21 cellular contexts compared by ENCODE assay signal in genomic region chr12:131721548-131721947, GRCh38.
"Had no signal": no experiment of that assay in that cellular context is flagged by ENCODE, and none has a peak within 500 bp of the region (broad histone marks: within the 10 kb centered on the region; RNA-seq: fewer than 3 reads in every experiment).

No MANE protein-coding gene starts in this region.

- H3K27me3 Mint-ChIP-seq: activated naive CD8-positive, alpha-beta T cell; effector memory CD8-positive, alpha-beta T cell; T-helper 17 cell had no signal

- ATAC-seq: effector memory CD8-positive, alpha-beta T cell; gastrocnemius medialis; heart left ventricle; left cardiac atrium; sciatic nerve; T-helper 17 cell had no signal

- H3K4me1 ChIP-seq: gastrocnemius medialis, testis had no signal

- DNase-seq: activated CD4-positive, alpha-beta T cell treated with anti-CD3 and anti-CD28 coated beads for 4 hours; amygdala; dermis blood vessel endothelial cell; effector memory CD8-positive, alpha-beta T cell; gastrocnemius medialis; heart left ventricle; immature natural killer cell; left cardiac atrium; lower lobe of right lung; midbrain; ovary; spleen; stomach; T-helper 17 cell; testis; upper lobe of left lung; WERI-Rb-1 had no signal

- H3K27ac ChIP-seq: gastrocnemius medialis, heart left ventricle, lower lobe of right lung, ovary, spleen, stomach, testis, upper lobe of left lung had no signal

- H3K9me3 Mint-ChIP-seq: activated T-helper 2 cell treated with anti-CD3 and anti-CD28 coated beads, Interferon-gamma antibody, Interleukin-2, Interleukin-4, amounts not matched to agents 10 μg/mL and 5 μg/mL and 100 μg/mL, durations not matched to agents 14 hours and 24 hours and 36 hours; effector memory CD8-positive, alpha-beta T cell; immature natural killer cell; neural crest cell had no signal

- H3K27me3 ChIP-seq: gastrocnemius medialis, heart left ventricle, ovary, spleen, stomach, testis, upper lobe of left lung had no signal

- H3K4me3 ChIP-seq: gastrocnemius medialis, heart left ventricle, lower lobe of right lung, ovary, spleen, stomach, testis, upper lobe of left lung had no signal

- H3K36me3 ChIP-seq: ovary had no signal

- H3K4me3 Mint-ChIP-seq: activated naive CD8-positive, alpha-beta T cell; effector memory CD8-positive, alpha-beta T cell; immature natural killer cell; neural crest cell; T-helper 17 cell had no signal

- H3K27ac Mint-ChIP-seq: immature natural killer cell had no signal

- H3K9me3 ChIP-seq: gastrocnemius medialis, heart left ventricle, lower lobe of right lung, ovary, spleen, stomach, testis, upper lobe of left lung had no signal
